Comparison of ENCODE assay signal across 17 cellular contexts in genomic region chr2:122390406-122390805, GRCh38.
DNase-seq lines count a peak whose midpoint lies in the region; ATAC-seq, FAIRE-seq and TF ChIP-seq lines count a peak whose summit lies in the region.
"Had no signal": no experiment of that assay in that cellular context is flagged by ENCODE, and none has a peak within 500 bp of the region (broad histone marks: within the 10 kb centered on the region; RNA-seq: fewer than 3 reads in every experiment).

No MANE protein-coding gene starts in this region.

- no peak overlapping the region for H3K4me2 ChIP-seq in Karpas-422 (ENCODE audit: low read depth, low read length, poor library complexity, severe bottlenecking)

- no peak overlapping the region for H2AFZ ChIP-seq in Karpas-422 (ENCODE audit: low read length)

- TF ChIP-seq CTCF in fibroblast of pulmonary artery (IDR thresholded peaks at IDR 0.05; ENCODE audit: low read length, missing control alignments) (no peak), endodermal cell (conservative IDR thresholded peaks at IDR 0.05) (no peak)

- H4K20me1 ChIP-seq in Karpas-422 (ENCODE audit: insufficient read depth, low read depth, low read length), result no peaks in the 10 kb centered on the region

- H3K9me2 ChIP-seq in Karpas-422 (replicated peaks; ENCODE audit: insufficient read depth, low read length), result no peaks in the 10 kb centered on the region

- H3K4me3 Mint-ChIP-seq in activated naive CD8-positive, alpha-beta T cell treated with anti-CD3 and anti-CD28 coated beads for 36 hours, result no peak overlapping the region
- H3K4me3 Mint-ChIP-seq in activated naive CD8-positive, alpha-beta T cell treated with anti-CD3 and anti-CD28 coated beads, Interleukin-2, amount 50 U/mL, for 24 hours, result no peak overlapping the region
- no peak overlapping the region for H3K4me3 Mint-ChIP-seq in endodermal cell
- H3K4me3 Mint-ChIP-seq: H9 had no signal

- H3K4me3 ChIP-seq in Karpas-422 (ENCODE audit: low read length), result no peak overlapping the region
- H3K4me3 ChIP-seq in fibroblast of pulmonary artery (replicated peaks; ENCODE audit: low read depth, low read length), result no peak overlapping the region
- H3K4me3 ChIP-seq in endodermal cell (ENCODE audit: low read length), result no peak overlapping the region
- H3K4me3 ChIP-seq: heart left ventricle, vagina had no signal

- no peak for TF ChIP-seq POLR2A in GM18505 (IDR thresholded peaks at IDR 0.05; ENCODE audit: borderline replicate concordance, extremely low read depth, insufficient read depth, insufficient read length)

- H3K36me3 ChIP-seq in Karpas-422 (ENCODE audit: insufficient read depth, low read length), result no peaks in the 10 kb centered on the region
- no peaks in the 10 kb centered on the region for H3K36me3 ChIP-seq in endodermal cell (ENCODE audit: control insufficient read depth, insufficient read depth, low read length)
- H3K36me3 ChIP-seq: brain microvascular endothelial cell, heart left ventricle, vagina had no signal

- no peak for ATAC-seq in activated naive CD8-positive, alpha-beta T cell treated with anti-CD3 and anti-CD28 coated beads, Interleukin-2, amount 50 U/mL, for 24 hours
- no peak for ATAC-seq in GM18505 (IDR thresholded peaks at IDR 0.05; ENCODE audit: unreplicated experiment)
- ATAC-seq: heart left ventricle had no signal

- H3K27ac Mint-ChIP-seq in activated naive CD8-positive, alpha-beta T cell treated with anti-CD3 and anti-CD28 coated beads for 36 hours, result peak overlapping the region; percentile 31
- no peak overlapping the region for H3K27ac Mint-ChIP-seq in activated naive CD8-positive, alpha-beta T cell treated with anti-CD3 and anti-CD28 coated beads, Interleukin-2, amount 50 U/mL, for 24 hours
- H3K27ac Mint-ChIP-seq in endodermal cell, result no peak overlapping the region
- H3K27ac Mint-ChIP-seq: H9 had no signal

- H3K27ac ChIP-seq in Karpas-422 (ENCODE audit: low read length) (no peak overlapping the region), endodermal cell (ENCODE audit: low read depth, low read length) (no peak overlapping the region)
- H3K27ac ChIP-seq: brain microvascular endothelial cell, heart left ventricle, vagina had no signal

- no peaks in the 10 kb centered on the region for H3K27me3 Mint-ChIP-seq in activated naive CD8-positive, alpha-beta T cell treated with anti-CD3 and anti-CD28 coated beads for 36 hours
- no peaks in the 10 kb centered on the region for H3K27me3 Mint-ChIP-seq in activated naive CD8-positive, alpha-beta T cell treated with anti-CD3 and anti-CD28 coated beads, Interleukin-2, amount 50 U/mL, for 24 hours
- no peaks in the 10 kb centered on the region for H3K27me3 Mint-ChIP-seq in endodermal cell (ENCODE audit: insufficient read depth)

- peak; percentile 27 for FAIRE-seq in urothelium cell line (lab: Jason Lieb, UNC)
- FAIRE-seq: GM12892 had no signal

- H3K9me3 Mint-ChIP-seq in activated naive CD8-positive, alpha-beta T cell treated with anti-CD3 and anti-CD28 coated beads for 36 hours, result peaks cover 5% of the 10 kb centered on the region
- peaks cover 22% of the 10 kb centered on the region for H3K9me3 Mint-ChIP-seq in activated naive CD8-positive, alpha-beta T cell treated with anti-CD3 and anti-CD28 coated beads, Interleukin-2, amount 50 U/mL, for 24 hours
- H3K9me3 Mint-ChIP-seq in endodermal cell, result peaks cover 9% of the 10 kb centered on the region

- H3K4me1 ChIP-seq in Karpas-422 (ENCODE audit: low read length) (no peaks in the 10 kb centered on the region), endodermal cell (ENCODE audit: control insufficient read depth, insufficient read depth, low read length) (no peaks in the 10 kb centered on the region)
- H3K4me1 ChIP-seq: heart left ventricle, vagina had no signal

- no peaks in the 10 kb centered on the region for H3K4me1 Mint-ChIP-seq in activated naive CD8-positive, alpha-beta T cell treated with anti-CD3 and anti-CD28 coated beads for 36 hours
- H3K4me1 Mint-ChIP-seq in activated naive CD8-positive, alpha-beta T cell treated with anti-CD3 and anti-CD28 coated beads, Interleukin-2, amount 50 U/mL, for 24 hours, result no peaks in the 10 kb centered on the region
- no peaks in the 10 kb centered on the region for H3K4me1 Mint-ChIP-seq in endodermal cell
- H3K4me1 Mint-ChIP-seq: H9 had no signal

- H3K9me3 ChIP-seq in Karpas-422 (ENCODE audit: low read length), result no peaks in the 10 kb centered on the region; the same call in 1 of the 2 replicates
- peaks cover 9% of the 10 kb centered on the region for H3K9me3 ChIP-seq in endodermal cell (ENCODE audit: control insufficient read depth, low read length)
- H3K9me3 ChIP-seq: vagina had no signal

- H3K9ac ChIP-seq in Karpas-422 (ENCODE audit: low read length), result no peak overlapping the region
- H3K9ac ChIP-seq in endodermal cell (ENCODE audit: extremely low read depth, low read length, poor library complexity, severe bottlenecking), result no peak overlapping the region

- H3K36me3 Mint-ChIP-seq in activated naive CD8-positive, alpha-beta T cell treated with anti-CD3 and anti-CD28 coated beads for 36 hours, result no peaks in the 10 kb centered on the region
- no peaks in the 10 kb centered on the region for H3K36me3 Mint-ChIP-seq in activated naive CD8-positive, alpha-beta T cell treated with anti-CD3 and anti-CD28 coated beads, Interleukin-2, amount 50 U/mL, for 24 hours (ENCODE audit: low read depth)
- H3K36me3 Mint-ChIP-seq in endodermal cell (ENCODE audit: low read depth), result no peaks in the 10 kb centered on the region

- H3K79me2 ChIP-seq in Karpas-422 (ENCODE audit: low read length), result no peaks in the 10 kb centered on the region

- no peak for DNase-seq in activated naive CD8-positive, alpha-beta T cell treated with anti-CD3 and anti-CD28 coated beads for 36 hours
- DNase-seq in activated naive CD8-positive, alpha-beta T cell treated with anti-CD3 and anti-CD28 coated beads, Interleukin-2, amount 50 U/mL, for 24 hours, result no peak
- DNase-seq in Karpas-422, result peak; percentile 43
- DNase-seq in fibroblast of pulmonary artery (ENCODE audit: low read depth), result peak; percentile 14
- peak; percentile 36 for DNase-seq in urothelium cell line (ENCODE audit: low spot score)
- no peak for DNase-seq in amniotic stem cell (lab: John Stamatoyannopoulos, UW)
- no peak for DNase-seq in endodermal cell
- DNase-seq: activated CD4-positive, alpha-beta T cell treated with anti-CD3 and anti-CD28 coated beads for 4 hours; brain microvascular endothelial cell; DMS153; H9; heart left ventricle; NCI-H1930; stimulated activated CD4-positive, alpha-beta T cell treated with anti-CD3 and anti-CD28 coated beads, Interleukin-15, amount 100 ng/mL, for 24 hours had no signal

- 89% methylated on average over 1 of the region's 1 CpG; no CpG with 5 or more reads in 1 of the 2 experiments for WGBS in endodermal cell (ENCODE audit: insufficient coverage in 1 of 2, insufficient read length in 1 of 2), 2 experiments

- no peaks in the 10 kb centered on the region for H3K27me3 ChIP-seq in Karpas-422 (ENCODE audit: low read length)
- no peaks in the 10 kb centered on the region for H3K27me3 ChIP-seq in endodermal cell (ENCODE audit: control insufficient read depth, insufficient read depth, low read length, poor library complexity, severe bottlenecking)
- H3K27me3 ChIP-seq: brain microvascular endothelial cell, heart left ventricle, vagina had no signal

Comparison
In these comparisons a context has a peak if more than half of its experiments do, and no peak if none do; other contexts are left out.
1. DNase-seq: peak in Karpas-422 (single experiment), fibroblast of pulmonary artery (single experiment) and urothelium cell line (single experiment); none in activated naive CD8-positive, alpha-beta T cell treated with anti-CD3 and anti-CD28 coated beads for 36 hours (single experiment), activated naive CD8-positive, alpha-beta T cell treated with anti-CD3 and anti-CD28 coated beads, Interleukin-2, amount 50 U/mL, for 24 hours (single experiment), amniotic stem cell (single experiment) and endodermal cell (single experiment).